8 cellular contexts compared by ENCODE assay signal in the genomic region with DNA sequence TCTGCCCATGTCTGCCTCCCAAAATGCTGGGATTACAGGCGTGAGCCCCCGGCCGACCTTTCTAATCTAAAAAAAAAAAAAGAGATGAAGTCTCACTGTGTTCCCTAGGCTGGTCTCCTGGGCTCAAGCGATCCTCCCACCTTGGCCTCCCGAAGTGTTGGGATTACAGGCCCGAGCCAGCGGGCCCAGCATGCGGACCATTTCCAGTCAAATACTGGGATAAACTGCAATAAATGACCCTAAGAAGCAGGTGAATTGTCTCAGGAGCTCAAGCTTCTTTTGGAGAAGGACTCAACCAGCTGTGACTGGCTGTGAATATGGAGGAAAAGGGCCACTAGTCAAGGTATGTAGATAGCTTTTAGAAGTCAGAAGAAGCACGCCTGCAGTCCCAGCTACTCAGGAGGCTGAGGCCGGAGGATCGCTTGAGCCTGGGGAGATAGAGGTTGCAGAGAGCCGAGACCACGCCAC. TPM values are rescaled to one million over a fixed set of nuclear protein-coding genes. Genes with fewer than 3 reads are reported as not detected.
DNase-seq lines count a peak whose midpoint lies in the region; ATAC-seq and TF ChIP-seq lines count a peak whose summit lies in the region.

No MANE protein-coding gene starts in this region.

- H3K4me3 ChIP-seq in BJ (ENCODE audit: low read depth, low read length), result peak overlapping the region; percentile 90
- H3K4me3 ChIP-seq in breast epithelium, result peak overlapping the region; percentile 73 to 94 (median 81)
- H3K4me3 ChIP-seq in mucosa of stomach (ENCODE audit: low read length), result peak overlapping the region; percentile 64

- TF ChIP-seq POLR2A in breast epithelium (IDR thresholded peaks at IDR 0.05), result no peak

- ATAC-seq in HG03460 (IDR thresholded peaks at IDR 0.05; ENCODE audit: unreplicated experiment) (peak; percentile 0), HG02763 (IDR thresholded peaks at IDR 0.05; ENCODE audit: unreplicated experiment) (no peak)

- H3K27ac ChIP-seq in breast epithelium, result peak overlapping the region; percentile 99 to 100

- DNase-seq in BJ (ENCODE audit: low read depth), result no peak
- no peak for DNase-seq in breast epithelium (ENCODE audit: low spot score in 2 of 2)
- DNase-seq in NK-92 (lab: John Stamatoyannopoulos, UW; ENCODE audit: unreplicated experiment), result no peak
- no peak for DNase-seq in KG1 (lab: John Stamatoyannopoulos, UW)
- DNase-seq in NAMALWA (ENCODE audit: low spot score), result no peak

- H3K9ac ChIP-seq in mucosa of stomach (ENCODE audit: low read length), result peak overlapping the region; percentile 63

- TF ChIP-seq CTCF in BJ (IDR thresholded peaks at IDR 0.05; ENCODE audit: insufficient read depth, low read depth, low read length) (no peak), breast epithelium (IDR thresholded peaks at IDR 0.05) (no peak)

- H3K9me3 ChIP-seq in breast epithelium (no peaks in the 10 kb centered on the region), mucosa of stomach (ENCODE audit: control insufficient read depth, low read length) (no peaks in the 10 kb centered on the region)

- CTCF ChIA-PET in BJ (lab: Yijun Ruan, JAX), result interaction anchor here (0.6 to 14.6 kb wide), 9 partner anchors 14 to 481 kb away, joined by 3 to 239 read pairs (median 3); no protein-coding TSS in a partner anchor

- H3K27me3 ChIP-seq in BJ (ENCODE audit: control insufficient read depth, insufficient read depth, low read length) (no peaks in the 10 kb centered on the region), breast epithelium (no peaks in the 10 kb centered on the region), mucosa of stomach (ENCODE audit: control insufficient read depth, insufficient read depth, low read length) (no peaks in the 10 kb centered on the region)

- POLR2A ChIA-PET in BJ (lab: Charles Lee), result interaction anchor here (1.0 kb wide), 1 partner anchor 70 kb away, joined by 5 read pairs; no protein-coding TSS in a partner anchor

- H3K4me1 ChIP-seq in breast epithelium (no peaks in the 10 kb centered on the region), mucosa of stomach (ENCODE audit: control insufficient read depth, insufficient read depth, low read length) (peaks cover 9% of the 10 kb centered on the region)

- intact Hi-C loops in breast epithelium (cut with DNase I; ENCODE audit: low total_unique reads), result loop anchor here (10.0 kb wide), 1 partner anchor 1749 kb away; no protein-coding TSS in a partner anchor

- H3K36me3 ChIP-seq in BJ (ENCODE audit: control insufficient read depth, insufficient read depth, low read length) (no peaks in the 10 kb centered on the region), breast epithelium (no peaks in the 10 kb centered on the region), mucosa of stomach (ENCODE audit: control insufficient read depth, insufficient read depth, low read length) (no peaks in the 10 kb centered on the region)

RNA-seq across cellular contexts. Expression of gene CREM, which starts 0.6 kb away (rescaled TPM):
- 20.5 and 28.8 TPM in 2 replicates for polyA plus RNA-seq in BJ (2011; rRNA removed)
- 6.8 and 12.7 TPM in 2 replicates for polyA minus RNA-seq in BJ (2011; rRNA and poly(A)+ RNA removed)
- total RNA-seq in breast epithelium, result 10 to 100 TPM; 30.6 to 55.4 (median 41.6) TPM

RNA-seq across cellular contexts. Expression of gene CUL2, which starts 36.0 kb away (rescaled TPM):
- 9.4 and 20.7 TPM in 2 replicates for polyA plus RNA-seq in BJ (2011; rRNA removed)
- 10.3 and 12.1 TPM in 2 replicates for polyA minus RNA-seq in BJ (2011; rRNA and poly(A)+ RNA removed)
- 10 to 100 TPM; 18.9 to 22.7 (median 20.3) TPM for total RNA-seq in breast epithelium
